Comparison of ENCODE assay signal across 1 cellular context in the genomic region with DNA sequence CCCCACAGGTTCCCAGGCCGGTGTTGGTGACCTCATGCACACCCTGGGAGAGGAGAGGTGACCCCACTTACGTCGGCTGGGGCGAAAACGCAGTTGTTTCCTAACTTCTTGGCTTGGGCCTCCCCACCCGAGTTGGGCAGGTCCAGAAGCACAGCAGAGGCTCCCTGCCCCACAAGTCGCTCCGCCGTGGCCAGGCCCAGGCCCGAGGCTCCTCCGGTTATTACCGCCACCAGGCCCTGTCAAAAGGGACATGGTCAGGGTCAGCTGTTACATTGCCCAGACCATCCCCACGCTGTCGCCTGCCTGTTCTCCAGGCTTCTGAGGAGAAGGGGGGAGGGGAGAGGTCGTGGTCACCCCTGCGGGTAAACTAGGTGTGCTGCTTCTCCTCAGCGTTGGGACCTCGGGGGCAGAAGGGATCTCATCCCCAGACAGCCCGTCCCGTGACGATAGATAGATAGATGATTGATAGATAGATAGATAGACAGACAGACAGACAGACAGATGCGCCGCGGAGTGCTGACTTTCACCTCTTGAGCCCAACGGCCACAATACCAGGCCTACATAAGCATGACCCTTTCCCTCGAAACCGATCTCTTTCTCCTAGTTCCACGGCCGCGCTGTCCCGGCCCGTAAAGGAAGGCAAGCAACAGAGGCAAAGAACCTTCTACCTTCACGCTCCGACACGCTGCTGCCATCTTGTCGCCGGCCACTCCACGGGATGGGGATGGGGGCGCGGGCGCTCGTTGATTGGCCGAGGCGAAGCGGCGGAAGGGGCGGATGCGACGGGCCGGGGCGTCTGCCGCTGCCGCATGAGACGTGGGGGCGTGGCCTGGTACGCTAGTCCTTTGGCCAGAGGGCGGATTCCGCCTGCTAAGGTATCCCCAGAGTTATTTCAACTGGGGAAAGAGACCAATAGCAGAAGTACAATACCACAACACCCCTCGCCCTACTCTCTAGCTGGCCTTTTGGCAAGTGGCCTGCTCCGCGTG.
A peak's percentile ranks its signal among the peaks of the same experiment; 100 is the strongest.
TF ChIP-seq lines count a peak whose summit lies in the region.

TSS of gene HSD17B10 (minus strand) at position 720 of the 989 bp plus-strand sequence. CDS start at position 695, 25 bp downstream.

TF ChIP-seq in HepG2, 621 proteins besides CTCF, POLR2A, EP300 and RAD21 (continued from another document and continues in another):
- TF ChIP-seq, protein P1, sequence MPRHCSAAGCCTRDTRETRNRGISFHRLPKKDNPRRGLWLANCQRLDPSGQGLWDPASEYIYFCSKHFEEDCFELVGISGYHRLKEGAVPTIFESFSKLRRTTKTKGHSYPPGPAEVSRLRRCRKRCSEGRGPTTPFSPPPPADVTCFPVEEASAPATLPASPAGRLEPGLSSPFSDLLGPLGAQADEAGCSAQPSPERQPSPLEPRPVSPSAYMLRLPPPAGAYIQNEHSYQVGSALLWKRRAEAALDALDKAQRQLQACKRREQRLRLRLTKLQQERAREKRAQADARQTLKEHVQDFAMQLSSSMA (CRISPR knock-in tag; IDR thresholded peaks at IDR 0.05) = no peak
- TF ChIP-seq ZNF687 (CRISPR knock-in tag; IDR thresholded peaks at IDR 0.05) (peak; percentile 66), ZNF446 (CRISPR knock-in tag; IDR thresholded peaks at IDR 0.05) (0 out of 2 replicates have a peak, but pooled peaks have one; percentile 35), NFKBIZ (CRISPR knock-in tag; IDR thresholded peaks at IDR 0.05) (no peak), ZNF34 (CRISPR knock-in tag; IDR thresholded peaks at IDR 0.05; ENCODE audit: borderline replicate concordance) (no peak), ZHX2 (IDR thresholded peaks at IDR 0.05; ENCODE audit: low read depth) (no peak), ZHX2 (CRISPR knock-in tag; IDR thresholded peaks at IDR 0.05; ENCODE audit: borderline replicate concordance) (no peak), ZNF543 (CRISPR knock-in tag; IDR thresholded peaks at IDR 0.05) (no peak), ZNF232 (CRISPR knock-in tag; IDR thresholded peaks at IDR 0.05; ENCODE audit: borderline replicate concordance) (no peak), KDM1A (CRISPR knock-in tag; IDR thresholded peaks at IDR 0.05) (no peak), ELF3 (CRISPR knock-in tag; IDR thresholded peaks at IDR 0.05) (no peak), HNRNPL (IDR thresholded peaks at IDR 0.05; ENCODE audit: low read depth, low read length) (no peak), PHF21A (CRISPR knock-in tag; IDR thresholded peaks at IDR 0.05) (0 out of 2 replicates have a peak, but pooled peaks have one; percentile 36), KMT2B (CRISPR knock-in tag; IDR thresholded peaks at IDR 0.05) (peak; percentile 58; the same call in 1 of the 2 replicates), YEATS2 (CRISPR knock-in tag; IDR thresholded peaks at IDR 0.05; ENCODE audit: borderline replicate concordance) (peak; percentile 76; the same call in 1 of the 2 replicates), KLF16 (CRISPR knock-in tag; IDR thresholded peaks at IDR 0.05) (0 out of 4 replicates have a peak, but pooled peaks of 1 of the 2 experiments have one; percentile 23), SP1 (IDR thresholded peaks at IDR 0.05) (no peak), SP1 (CRISPR knock-in tag; IDR thresholded peaks at IDR 0.05) (peak; percentile 56), NAIF1 (CRISPR knock-in tag; IDR thresholded peaks at IDR 0.05; ENCODE audit: borderline replicate concordance) (no peak), ARNT (IDR thresholded peaks at IDR 0.05) (no peak)
- TF ChIP-seq, protein P2, sequence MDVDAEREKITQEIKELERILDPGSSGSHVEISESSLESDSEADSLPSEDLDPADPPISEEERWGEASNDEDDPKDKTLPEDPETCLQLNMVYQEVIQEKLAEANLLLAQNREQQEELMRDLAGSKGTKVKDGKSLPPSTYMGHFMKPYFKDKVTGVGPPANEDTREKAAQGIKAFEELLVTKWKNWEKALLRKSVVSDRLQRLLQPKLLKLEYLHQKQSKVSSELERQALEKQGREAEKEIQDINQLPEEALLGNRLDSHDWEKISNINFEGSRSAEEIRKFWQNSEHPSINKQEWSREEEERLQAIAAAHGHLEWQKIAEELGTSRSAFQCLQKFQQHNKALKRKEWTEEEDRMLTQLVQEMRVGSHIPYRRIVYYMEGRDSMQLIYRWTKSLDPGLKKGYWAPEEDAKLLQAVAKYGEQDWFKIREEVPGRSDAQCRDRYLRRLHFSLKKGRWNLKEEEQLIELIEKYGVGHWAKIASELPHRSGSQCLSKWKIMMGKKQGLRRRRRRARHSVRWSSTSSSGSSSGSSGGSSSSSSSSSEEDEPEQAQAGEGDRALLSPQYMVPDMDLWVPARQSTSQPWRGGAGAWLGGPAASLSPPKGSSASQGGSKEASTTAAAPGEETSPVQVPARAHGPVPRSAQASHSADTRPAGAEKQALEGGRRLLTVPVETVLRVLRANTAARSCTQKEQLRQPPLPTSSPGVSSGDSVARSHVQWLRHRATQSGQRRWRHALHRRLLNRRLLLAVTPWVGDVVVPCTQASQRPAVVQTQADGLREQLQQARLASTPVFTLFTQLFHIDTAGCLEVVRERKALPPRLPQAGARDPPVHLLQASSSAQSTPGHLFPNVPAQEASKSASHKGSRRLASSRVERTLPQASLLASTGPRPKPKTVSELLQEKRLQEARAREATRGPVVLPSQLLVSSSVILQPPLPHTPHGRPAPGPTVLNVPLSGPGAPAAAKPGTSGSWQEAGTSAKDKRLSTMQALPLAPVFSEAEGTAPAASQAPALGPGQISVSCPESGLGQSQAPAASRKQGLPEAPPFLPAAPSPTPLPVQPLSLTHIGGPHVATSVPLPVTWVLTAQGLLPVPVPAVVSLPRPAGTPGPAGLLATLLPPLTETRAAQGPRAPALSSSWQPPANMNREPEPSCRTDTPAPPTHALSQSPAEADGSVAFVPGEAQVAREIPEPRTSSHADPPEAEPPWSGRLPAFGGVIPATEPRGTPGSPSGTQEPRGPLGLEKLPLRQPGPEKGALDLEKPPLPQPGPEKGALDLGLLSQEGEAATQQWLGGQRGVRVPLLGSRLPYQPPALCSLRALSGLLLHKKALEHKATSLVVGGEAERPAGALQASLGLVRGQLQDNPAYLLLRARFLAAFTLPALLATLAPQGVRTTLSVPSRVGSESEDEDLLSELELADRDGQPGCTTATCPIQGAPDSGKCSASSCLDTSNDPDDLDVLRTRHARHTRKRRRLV (CRISPR knock-in tag; IDR thresholded peaks at IDR 0.05) = no peak
- TF ChIP-seq, protein P3, sequence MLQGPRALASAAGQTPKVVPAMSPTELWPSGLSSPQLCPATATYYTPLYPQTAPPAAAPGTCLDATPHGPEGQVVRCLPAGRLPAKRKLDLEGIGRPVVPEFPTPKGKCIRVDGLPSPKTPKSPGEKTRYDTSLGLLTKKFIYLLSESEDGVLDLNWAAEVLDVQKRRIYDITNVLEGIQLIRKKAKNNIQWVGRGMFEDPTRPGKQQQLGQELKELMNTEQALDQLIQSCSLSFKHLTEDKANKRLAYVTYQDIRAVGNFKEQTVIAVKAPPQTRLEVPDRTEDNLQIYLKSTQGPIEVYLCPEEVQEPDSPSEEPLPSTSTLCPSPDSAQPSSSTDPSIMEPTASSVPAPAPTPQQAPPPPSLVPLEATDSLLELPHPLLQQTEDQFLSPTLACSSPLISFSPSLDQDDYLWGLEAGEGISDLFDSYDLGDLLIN (CRISPR knock-in tag; IDR thresholded peaks at IDR 0.05; ENCODE audit: borderline replicate concordance) = no peak
- TF ChIP-seq, protein P4, sequence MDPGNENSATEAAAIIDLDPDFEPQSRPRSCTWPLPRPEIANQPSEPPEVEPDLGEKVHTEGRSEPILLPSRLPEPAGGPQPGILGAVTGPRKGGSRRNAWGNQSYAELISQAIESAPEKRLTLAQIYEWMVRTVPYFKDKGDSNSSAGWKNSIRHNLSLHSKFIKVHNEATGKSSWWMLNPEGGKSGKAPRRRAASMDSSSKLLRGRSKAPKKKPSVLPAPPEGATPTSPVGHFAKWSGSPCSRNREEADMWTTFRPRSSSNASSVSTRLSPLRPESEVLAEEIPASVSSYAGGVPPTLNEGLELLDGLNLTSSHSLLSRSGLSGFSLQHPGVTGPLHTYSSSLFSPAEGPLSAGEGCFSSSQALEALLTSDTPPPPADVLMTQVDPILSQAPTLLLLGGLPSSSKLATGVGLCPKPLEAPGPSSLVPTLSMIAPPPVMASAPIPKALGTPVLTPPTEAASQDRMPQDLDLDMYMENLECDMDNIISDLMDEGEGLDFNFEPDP (CRISPR knock-in tag; conservative IDR thresholded peaks at IDR 0.05) = no peak
- TF ChIP-seq, protein P5, sequence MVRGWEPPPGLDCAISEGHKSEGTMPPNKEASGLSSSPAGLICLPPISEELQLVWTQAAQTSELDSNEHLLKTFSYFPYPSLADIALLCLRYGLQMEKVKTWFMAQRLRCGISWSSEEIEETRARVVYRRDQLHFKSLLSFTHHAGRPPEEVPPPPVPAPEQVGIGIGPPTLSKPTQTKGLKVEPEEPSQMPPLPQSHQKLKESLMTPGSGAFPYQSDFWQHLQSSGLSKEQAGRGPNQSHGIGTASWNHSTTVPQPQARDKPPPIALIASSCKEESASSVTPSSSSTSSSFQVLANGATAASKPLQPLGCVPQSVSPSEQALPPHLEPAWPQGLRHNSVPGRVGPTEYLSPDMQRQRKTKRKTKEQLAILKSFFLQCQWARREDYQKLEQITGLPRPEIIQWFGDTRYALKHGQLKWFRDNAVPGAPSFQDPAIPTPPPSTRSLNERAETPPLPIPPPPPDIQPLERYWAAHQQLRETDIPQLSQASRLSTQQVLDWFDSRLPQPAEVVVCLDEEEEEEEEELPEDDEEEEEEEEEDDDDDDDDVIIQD (CRISPR knock-in tag; IDR thresholded peaks at IDR 0.05; ENCODE audit: low read depth) = no peak
- TF ChIP-seq, protein P6, sequence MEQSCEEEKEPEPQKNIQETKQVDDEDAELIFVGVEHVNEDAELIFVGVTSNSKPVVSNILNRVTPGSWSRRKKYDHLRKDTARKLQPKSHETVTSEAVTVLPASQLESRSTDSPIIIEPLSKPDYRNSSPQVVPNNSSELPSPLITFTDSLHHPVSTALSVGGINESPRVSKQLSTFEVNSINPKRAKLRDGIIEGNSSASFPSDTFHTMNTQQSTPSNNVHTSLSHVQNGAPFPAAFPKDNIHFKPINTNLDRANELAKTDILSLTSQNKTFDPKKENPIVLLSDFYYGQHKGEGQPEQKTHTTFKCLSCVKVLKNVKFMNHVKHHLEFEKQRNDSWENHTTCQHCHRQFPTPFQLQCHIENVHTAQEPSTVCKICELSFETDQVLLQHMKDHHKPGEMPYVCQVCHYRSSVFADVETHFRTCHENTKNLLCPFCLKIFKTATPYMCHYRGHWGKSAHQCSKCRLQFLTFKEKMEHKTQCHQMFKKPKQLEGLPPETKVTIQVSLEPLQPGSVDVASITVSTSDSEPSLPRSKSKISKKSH (CRISPR knock-in tag; IDR thresholded peaks at IDR 0.05; ENCODE audit: borderline replicate concordance) = no peak
